In genomic region chr9:136118367-136119258, GRCh38 we compare ENCODE assay signal across 8 cellular contexts. TPM values are rescaled to one million over a fixed set of nuclear protein-coding genes. Genes with fewer than 3 reads are reported as not detected.
DNase-seq lines count a peak whose midpoint lies in the region; ATAC-seq, FAIRE-seq and TF ChIP-seq lines count a peak whose summit lies in the region.

Gene TMEM250, minus strand, starts transcription at chr9:136118875. Its CDS starts 1,975 bp downstream, at chr9:136116900.

- H3K79me2 ChIP-seq in astrocyte (ENCODE audit: insufficient read depth, low read length) = peaks cover 44% of the 10 kb centered on the region

- H3K9me3 ChIP-seq in astrocyte (ENCODE audit: insufficient read depth, low read depth, low read length) (no peaks in the 10 kb centered on the region), vagina (no peaks in the 10 kb centered on the region)

- H3K9ac ChIP-seq in astrocyte (ENCODE audit: low read length) (peak within 1 kb of the TSS; percentile 88), rectal smooth muscle tissue (ENCODE audit: low read length) (peak within 1 kb of the TSS; percentile 56)

- DNase-seq in NCI-H2029 treated with DMSO at 0.1 percent for 48 hours (lab: John Stamatoyannopoulos, UW) (peak; percentile 80), T-helper 22 cell (ENCODE audit: low read depth) (peak; percentile 91), astrocyte (ENCODE audit: low read depth) (peak; percentile 85), hepatic stellate cell (ENCODE audit: low spot score) (peak; percentile 100), vagina (ENCODE audit: extremely low spot score in 2 of 2) (peak in 1 of 2 donors; percentile 95)

- peak within 1 kb of the TSS; percentile 73 for H2AFZ ChIP-seq in astrocyte (ENCODE audit: low read depth, low read length)

- peak within 1 kb of the TSS; percentile 71 for H3K4me3 ChIP-seq in astrocyte (ENCODE audit: insufficient read depth, low read depth, low read length)
- peak within 1 kb of the TSS; percentile 75 for H3K4me3 ChIP-seq in rectal smooth muscle tissue (ENCODE audit: low read length)
- peak within 1 kb of the TSS; percentile 67 to 92 for H3K4me3 ChIP-seq in vagina

- no peaks in the 10 kb centered on the region for H3K9me3 Mint-ChIP-seq in astrocyte (ENCODE audit: unreplicated experiment)

- H3K27ac Mint-ChIP-seq in astrocyte (ENCODE audit: unreplicated experiment) = peak within 1 kb of the TSS; percentile 85

- H3K4me1 ChIP-seq in astrocyte (ENCODE audit: insufficient read depth, low read length) (peaks cover 17% of the 10 kb centered on the region), rectal smooth muscle tissue (ENCODE audit: control insufficient read depth, insufficient read depth, low read length) (peaks cover 15% of the 10 kb centered on the region), vagina (peaks cover 42% of the 10 kb centered on the region)

- intact Hi-C loops in vagina (cut with DNase I) = loop anchor here (2.0 kb wide), 2 partner anchors 26 to 154 kb away; no protein-coding TSS in a partner anchor

- H3K4me1 Mint-ChIP-seq in astrocyte (ENCODE audit: low read depth, unreplicated experiment) = peaks cover 2% of the 10 kb centered on the region

- no peaks in the 10 kb centered on the region for H3K27me3 ChIP-seq in astrocyte (ENCODE audit: insufficient read depth, low read length)
- no peaks in the 10 kb centered on the region for H3K27me3 ChIP-seq in rectal smooth muscle tissue (ENCODE audit: control insufficient read depth, insufficient read depth, low read length)
- no peaks in the 10 kb centered on the region for H3K27me3 ChIP-seq in vagina

- peak within 1 kb of the TSS; percentile 63 for H3K27ac ChIP-seq in astrocyte (ENCODE audit: low read depth, low read length)
- H3K27ac ChIP-seq in rectal smooth muscle tissue (ENCODE audit: low read depth, low read length) = peak within 1 kb of the TSS; percentile 95
- H3K27ac ChIP-seq in vagina = peak within 1 kb of the TSS; percentile 92

- TF ChIP-seq POLR2A in vagina (IDR thresholded peaks at IDR 0.05) = peak in 1 of 2 donors; percentile 91

- H3K36me3 ChIP-seq in astrocyte (ENCODE audit: insufficient read depth, low read length) (no peaks in the 10 kb centered on the region), rectal smooth muscle tissue (ENCODE audit: control insufficient read depth, insufficient read depth, low read length) (peaks cover 12% of the 10 kb centered on the region), vagina (peaks cover 0 to 9% of the 10 kb centered on the region in 2 donors)

- peaks cover 2% of the 10 kb centered on the region for H3K36me3 Mint-ChIP-seq in astrocyte (ENCODE audit: low read depth, unreplicated experiment)

- TF ChIP-seq CTCF in astrocyte (IDR thresholded peaks at IDR 0.05; ENCODE audit: insufficient read depth, low read depth, low read length) (no peak), vagina (IDR thresholded peaks at IDR 0.05) (peak in 1 of 3 experiments; percentile 11)

- FAIRE-seq in astrocyte (lab: Jason Lieb, UNC) = peak; percentile 52

- H4K20me1 ChIP-seq in astrocyte (ENCODE audit: insufficient read depth, low read length) = peaks cover 28% of the 10 kb centered on the region

- H3K4me3 Mint-ChIP-seq in astrocyte (ENCODE audit: unreplicated experiment) = peak within 1 kb of the TSS; percentile 85

- ATAC-seq in GM18508 (IDR thresholded peaks at IDR 0.05; ENCODE audit: insufficient read depth, unreplicated experiment) (peak; percentile 33), HG02981 (IDR thresholded peaks at IDR 0.05; ENCODE audit: unreplicated experiment) (peak; percentile 75)

- H3K4me2 ChIP-seq in astrocyte (ENCODE audit: low read length) = peak within 1 kb of the TSS; percentile 86

- H3K27me3 Mint-ChIP-seq in astrocyte (ENCODE audit: low read depth, unreplicated experiment) = peaks cover 4% of the 10 kb centered on the region

RNA-seq across cellular contexts. Expression of gene TMEM250, which starts in this region (rescaled TPM):
- total RNA-seq in astrocyte = 29.8 and 30.3 TPM in 2 replicates
- 25.0 TPM for total RNA-seq in vagina
